In the genomic region with DNA sequence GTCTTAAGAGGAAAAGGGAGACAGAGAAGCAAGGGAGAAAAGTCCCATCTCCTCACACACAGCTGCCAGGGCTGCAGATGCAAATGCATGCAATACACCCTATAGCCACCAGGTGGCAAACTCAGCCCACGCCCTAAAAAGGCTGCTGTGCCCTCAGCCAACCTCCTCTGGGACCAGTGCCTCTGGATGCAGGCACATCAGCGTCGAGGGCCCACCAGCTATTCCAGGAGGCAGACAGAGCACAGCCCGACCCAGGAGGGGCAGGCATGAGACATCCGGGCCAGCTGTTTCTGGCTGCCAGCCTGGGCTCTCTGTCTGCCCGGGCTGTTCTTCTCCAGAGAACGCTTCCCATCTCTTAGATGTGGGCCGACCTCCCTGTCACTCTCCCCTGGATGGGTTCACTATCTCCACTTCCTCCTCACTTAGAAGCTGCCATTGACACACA, we compare ENCODE assay signal across 8 cellular contexts. TPM values are rescaled to one million over a fixed set of nuclear protein-coding genes. Genes with fewer than 3 reads are reported as not detected.
DNase-seq lines count a peak whose midpoint lies in the region; ATAC-seq, FAIRE-seq and TF ChIP-seq lines count a peak whose summit lies in the region.

No MANE protein-coding gene starts in this region.

- H3K27me3 ChIP-seq in breast epithelium, result no peaks in the 10 kb centered on the region

- peak; percentile 90 for FAIRE-seq in islet of Langerhans (lab: Jason Lieb, UNC)

- H3K27ac ChIP-seq in breast epithelium, result peak overlapping the region in 1 of 2 donors; percentile 59

- POLR2A ChIA-PET in activated B cell treated with CpG ODN at 0.5 μM for 24 hours (lab: Charles Lee), result no interaction called here

- no peak overlapping the region for H3K4me3 Mint-ChIP-seq in activated B cell treated with CpG ODN at 0.5 μM for 24 hours

- H3K9me3 ChIP-seq in breast epithelium, result no peaks in the 10 kb centered on the region

- H3K36me3 ChIP-seq in breast epithelium, result peaks cover 19% of the 10 kb centered on the region

- H3K36me3 Mint-ChIP-seq in activated B cell treated with CpG ODN at 0.5 μM for 24 hours (ENCODE audit: low read depth), result no peaks in the 10 kb centered on the region

- H3K4me1 Mint-ChIP-seq in activated B cell treated with CpG ODN at 0.5 μM for 24 hours, result peaks cover 19% of the 10 kb centered on the region

- TF ChIP-seq POLR2A in breast epithelium (IDR thresholded peaks at IDR 0.05), result no peak

- CTCF ChIA-PET in activated B cell treated with CpG ODN at 0.5 μM for 24 hours (lab: Charles Lee), result interaction anchor here (0.7 to 9.2 kb wide), 9 partner anchors 9 to 251 kb away, joined by 3 to 177 read pairs (median 4); partner anchors contain the start of gene TPBGL

- DNase-seq in AG08396 (ENCODE audit: low spot score), result peak; percentile 91
- DNase-seq in GM19240 (ENCODE audit: insufficient read length, low spot score), result peak; percentile 88
- DNase-seq in NCI-H2171 treated with DMSO at 0.1 percent for 48 hours (lab: John Stamatoyannopoulos, UW), result peak; percentile 63
- peak; percentile 48 for DNase-seq in activated B cell treated with CpG ODN at 0.5 μM for 24 hours
- DNase-seq in breast epithelium (ENCODE audit: low spot score in 2 of 2), result peak; percentile 53 to 78
- peak; percentile 59 to 81 (median 64) for DNase-seq in stimulated activated CD4-positive, alpha-beta T cell treated with anti-CD3 and anti-CD28 coated beads, Interleukin-12 subunit alpha, Interleukin-12 subunit beta, amount 100 ng/mL, for 48 hours (ENCODE audit: low read depth in 2 of 3, low spot score in 1 of 3)

- H3K4me3 ChIP-seq in breast epithelium, result no peak overlapping the region

- no peaks in the 10 kb centered on the region for H3K4me1 ChIP-seq in breast epithelium

- peak; percentile 69 for TF ChIP-seq CTCF in activated B cell treated with CpG ODN at 0.5 μM for 24 hours (IDR thresholded peaks at IDR 0.05)
- peak; percentile 96 to 98 (median 98) for TF ChIP-seq CTCF in breast epithelium (IDR thresholded peaks at IDR 0.05)

- H3K27me3 Mint-ChIP-seq in activated B cell treated with CpG ODN at 0.5 μM for 24 hours, result no peaks in the 10 kb centered on the region

- no peak overlapping the region for H3K27ac Mint-ChIP-seq in activated B cell treated with CpG ODN at 0.5 μM for 24 hours

- intact Hi-C loops in activated B cell treated with CpG ODN at 0.5 μM for 24 hours (cut with micrococcal nuclease) (loop anchor here (1.0 kb wide), 2 partner anchors 104 to 252 kb away; no protein-coding TSS in a partner anchor), breast epithelium (cut with DNase I; ENCODE audit: low total_unique reads) (loop anchor here (2.0 kb wide), 1 partner anchor 105 kb away; no protein-coding TSS in a partner anchor)

- H3K9me3 Mint-ChIP-seq in activated B cell treated with CpG ODN at 0.5 μM for 24 hours, result no peaks in the 10 kb centered on the region

- ATAC-seq in activated B cell treated with CpG ODN at 0.5 μM for 24 hours (ENCODE audit: low read depth) (peak; percentile 81), GM18867 (IDR thresholded peaks at IDR 0.05; ENCODE audit: unreplicated experiment) (no peak)

RNA-seq across cellular contexts. Expression of gene TPBGL, which starts 39.7 kb away (rescaled TPM):
- total RNA-seq in activated B cell treated with CpG ODN at 0.5 μM for 24 hours, result not detected in 2 replicates
- under 1 TPM in 1 of 3 donors, not detected in 2; 0.33 TPM for total RNA-seq in breast epithelium
